ENCODE assay signal across 8 cellular contexts in genomic region chr20:30579824-30580438, GRCh38.
DNase-seq lines count a peak whose midpoint lies in the region; ATAC-seq and TF ChIP-seq lines count a peak whose summit lies in the region.
"Not testable (repeated sequence)": the region's sequence is repeated elsewhere in the genome, so short reads cannot be mapped to it uniquely, and the experiment has no call there.

No MANE protein-coding gene starts in this region.

- not testable (repeated sequence) for TF ChIP-seq CTCF in cardiac fibroblast (IDR thresholded peaks at IDR 0.05; ENCODE audit: low read depth, low read length); left lung (IDR thresholded peaks at IDR 0.05)

- H3K9me3 ChIP-seq in left lung, result not testable (repeated sequence)

- not testable (repeated sequence) for H3K27me3 ChIP-seq in left lung

- H3K4me3 ChIP-seq in cardiac fibroblast (replicated peaks in 1 of 2; ENCODE audit: low read depth in 2 of 2, low read length in 2 of 2), result peak overlapping the region; percentile 26 to 43
- H3K4me3 ChIP-seq in left lung, result peak overlapping the region in 1 of 2 donors; percentile 38
- peak overlapping the region; percentile 35 for H3K4me3 ChIP-seq in urinary bladder (ENCODE audit: low read depth, low read length)

- 6% methylated on average over 27 of the region's 27 CpGs for WGBS in urinary bladder

- not testable (repeated sequence) for H3K36me3 ChIP-seq in left lung; urinary bladder (ENCODE audit: insufficient read depth)

- peak overlapping the region; percentile 3 to 67 for H3K27ac ChIP-seq in left lung
- not testable (repeated sequence) for H3K27ac ChIP-seq in urinary bladder (ENCODE audit: low read depth)

- intact Hi-C loops in left lung (cut with DNase I); posterior cingulate gyrus (cut with DNase I): not testable (repeated sequence)

- not testable (repeated sequence) for H3K4me1 ChIP-seq in left lung; urinary bladder (ENCODE audit: insufficient read depth)

- DNase-seq in EL, result peak; percentile 55
- DNase-seq in NCI-H1930 (lab: John Stamatoyannopoulos, UW), result peak; percentile 86 to 89
- peak; percentile 98 to 99 for DNase-seq in SHP77 (lab: John Stamatoyannopoulos, UW)
- DNase-seq in cardiac fibroblast (ENCODE audit: low read depth in 2 of 2), result peak; percentile 65 to 82
- DNase-seq in globus pallidus (ENCODE audit: low spot score), result peak; percentile 81
- DNase-seq in left lung, result peak in 1 of 2 donors; percentile 70
- peak in 7 of 10 donors; percentile 40 to 97 (median 72) for DNase-seq in posterior cingulate gyrus

- peak; percentile 100 for ATAC-seq in left lung
